25 cellular contexts compared by ENCODE assay signal in the genomic region with DNA sequence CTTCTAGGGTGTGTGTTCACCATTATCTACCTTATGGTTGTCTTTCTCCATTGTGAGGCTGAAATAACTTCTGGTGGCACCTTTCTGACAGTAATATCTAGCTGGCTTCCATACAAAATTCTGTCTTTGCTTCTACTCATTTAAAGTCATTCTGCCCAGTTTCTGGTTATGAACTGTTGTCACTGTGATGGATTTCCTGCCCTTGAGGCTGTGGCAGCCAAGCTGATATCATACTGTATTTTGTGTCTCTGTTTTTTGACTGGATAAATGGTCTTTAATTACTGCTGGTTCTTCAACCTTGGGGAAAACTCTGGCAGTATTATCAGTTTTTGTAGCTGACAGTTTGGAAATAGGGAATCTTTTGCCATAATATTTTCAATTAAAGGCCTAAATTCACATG.
"Had no signal": no experiment of that assay in that cellular context is flagged by ENCODE, and none has a peak within 500 bp of the region (broad histone marks: within the 10 kb centered on the region; RNA-seq: fewer than 3 reads in every experiment).

No MANE protein-coding gene starts in this region.

- H3K27me3 ChIP-seq: colonic mucosa, esophagus squamous epithelium, gastroesophageal sphincter, heart right ventricle, left lung had no signal

- H3K36me3 ChIP-seq: colonic mucosa, esophagus squamous epithelium, gastroesophageal sphincter, heart right ventricle, left lung, lower lobe of right lung had no signal

- H3K4me3 ChIP-seq: colonic mucosa, esophagus squamous epithelium, gastroesophageal sphincter, heart right ventricle, left lung, lower lobe of right lung had no signal

- DNase-seq: colonic mucosa; cortex of kidney; effector CD8-positive, alpha-beta T cell; effector memory CD8-positive, alpha-beta T cell; endodermal cell; erythroblast; esophagus squamous epithelium; foreskin fibroblast; foreskin melanocyte; glutamatergic neuron; head of caudate nucleus; heart right ventricle; hippocampal formation; left cardiac atrium; left lung; left ventricle myocardium superior; lower lobe of right lung; mesenchymal stem cell; midbrain; naive thymus-derived CD4-positive, alpha-beta T cell had no signal

- H3K27ac ChIP-seq: colonic mucosa, epithelial cell of prostate, esophagus squamous epithelium, gastroesophageal sphincter, heart right ventricle, left lung, lower lobe of right lung had no signal

- ATAC-seq: effector memory CD8-positive, alpha-beta T cell; esophagus mucosa; gastroesophageal sphincter; heart right ventricle; left cardiac atrium; left lung; left ventricle myocardium superior; lower lobe of right lung; naive thymus-derived CD4-positive, alpha-beta T cell had no signal

- H3K9me3 ChIP-seq: colonic mucosa, esophagus squamous epithelium, gastroesophageal sphincter, heart right ventricle, left lung, lower lobe of right lung had no signal

- FAIRE-seq: endometrium, keratinocyte had no signal

- H3K4me1 ChIP-seq: colonic mucosa, esophagus squamous epithelium, gastroesophageal sphincter, heart right ventricle, left lung, lower lobe of right lung had no signal
